9 cellular contexts compared by ENCODE assay signal in the genomic region with DNA sequence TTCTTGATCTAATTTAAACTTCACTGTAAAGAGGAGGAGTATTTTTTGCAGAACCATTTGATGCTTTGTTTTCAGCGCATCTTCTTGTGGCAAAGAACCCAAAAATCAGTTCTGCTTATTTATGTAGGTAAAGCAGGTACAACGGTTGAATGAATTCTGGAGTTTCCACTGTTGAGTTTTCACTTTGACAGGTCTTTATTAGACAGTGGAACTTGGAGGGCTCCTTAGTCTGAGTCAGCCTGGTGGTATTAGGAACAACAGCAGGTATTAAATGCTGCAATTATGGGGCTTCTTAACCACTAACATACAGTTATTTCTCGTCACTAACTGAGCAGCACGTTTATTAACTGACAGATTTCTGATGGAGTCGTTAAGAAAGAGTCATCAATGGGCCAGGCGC. TPM values are rescaled to one million over a fixed set of nuclear protein-coding genes. Genes with fewer than 3 reads are reported as not detected.
DNase-seq lines count a peak whose midpoint lies in the region; ATAC-seq, FAIRE-seq and TF ChIP-seq lines count a peak whose summit lies in the region.
"Had no signal": no experiment of that assay in that cellular context is flagged by ENCODE, and none has a peak within 500 bp of the region (broad histone marks: within the 10 kb centered on the region; RNA-seq: fewer than 3 reads in every experiment).

No MANE protein-coding gene starts in this region.

- H3K9me3 ChIP-seq in SJCRH30 (replicated peaks), result no peaks in the 10 kb centered on the region
- no peaks in the 10 kb centered on the region for H3K9me3 ChIP-seq in small intestine (ENCODE audit: control insufficient read depth, low read depth)

- H3K36me3 ChIP-seq in SJCRH30 (peaks cover 7% of the 10 kb centered on the region), small intestine (ENCODE audit: control insufficient read depth in 2 of 2, insufficient read depth in 2 of 2, low read length in 2 of 2) (peaks cover 0 to 1% of the 10 kb centered on the region in 2 donors)

- H3K4me3 ChIP-seq in SJCRH30 (peak overlapping the region; percentile 72), foreskin fibroblast (ENCODE audit: low read depth in 1 of 2, low read length in 2 of 2) (peak overlapping the region; percentile 97 to 99), small intestine (ENCODE audit: low read depth in 1 of 2, low read length in 2 of 2) (peak overlapping the region; percentile 67 to 97)

- no peak for TF ChIP-seq CTCF in GM13976 (IDR thresholded peaks at IDR 0.05; ENCODE audit: borderline replicate concordance, control extremely low read depth, extremely low read depth, insufficient read depth, missing control alignments)
- no peak for TF ChIP-seq CTCF in foreskin fibroblast (IDR thresholded peaks at IDR 0.05; ENCODE audit: low read depth, low read length)

- H3K27ac ChIP-seq in SJCRH30, result no peak overlapping the region
- H3K27ac ChIP-seq in small intestine (ENCODE audit: low read depth in 1 of 2, low read length in 1 of 2), result peak overlapping the region in 1 of 2 donors; percentile 89

- 32 to 51% (median 39%) methylated on average over 6 of the region's 6 CpGs for WGBS in small intestine, 3 donors

- FAIRE-seq in small intestine (lab: Jason Lieb, UNC), result no peak

- DNase-seq in GM13976 (ENCODE audit: low spot score), result peak; percentile 54
- no peak for DNase-seq in SJCRH30
- peak in 1 of 2 donors; percentile 15 for DNase-seq in foreskin fibroblast
- no peak for DNase-seq in small intestine
- DNase-seq in ACHN, result no peak
- DNase-seq in amniotic stem cell (lab: John Stamatoyannopoulos, UW), result no peak
- DNase-seq in NCI-H526 (lab: John Stamatoyannopoulos, UW), result no peak
- DNase-seq: head of caudate nucleus had no signal

- H3K27me3 ChIP-seq in SJCRH30 (no peaks in the 10 kb centered on the region), small intestine (ENCODE audit: control insufficient read depth in 2 of 2, insufficient read depth in 2 of 2, low read length in 2 of 2) (no peaks in the 10 kb centered on the region)

- in situ Hi-C loops in GM13976 (cut with MboI; ENCODE audit: low sequenced_read_pairs, unreplicated experiment) (no loop called here), ACHN (cut with HindIII; ENCODE audit: low pct_ligation_motif_present, low pct_unique_long_range_greater_than_20kb, low sequenced_read_pairs) (no loop called here)

- ATAC-seq in HG03045 (IDR thresholded peaks at IDR 0.05; ENCODE audit: unreplicated experiment), result no peak

- H3K4me1 ChIP-seq in SJCRH30 (peaks cover 9% of the 10 kb centered on the region; the same call in 1 of the 2 replicates), small intestine (ENCODE audit: control insufficient read depth in 2 of 2, insufficient read depth in 1 of 2, low read depth in 1 of 2, low read length in 1 of 2) (peaks cover 0 to 3% of the 10 kb centered on the region in 2 donors)

RNA-seq across cellular contexts. Expression of a gene that starts 1.2 kb away (rescaled TPM):
- 13.0 and 16.9 TPM in 2 replicates for total RNA-seq in SJCRH30 (2014; rRNA removed; shearing (Covaris generic))
- 1 to 10 TPM; 2.4 to 4.8 (median 2.9) TPM for polyA plus RNA-seq in small intestine
